Comparison of ENCODE assay signal across 8 cellular contexts in the genomic region with DNA sequence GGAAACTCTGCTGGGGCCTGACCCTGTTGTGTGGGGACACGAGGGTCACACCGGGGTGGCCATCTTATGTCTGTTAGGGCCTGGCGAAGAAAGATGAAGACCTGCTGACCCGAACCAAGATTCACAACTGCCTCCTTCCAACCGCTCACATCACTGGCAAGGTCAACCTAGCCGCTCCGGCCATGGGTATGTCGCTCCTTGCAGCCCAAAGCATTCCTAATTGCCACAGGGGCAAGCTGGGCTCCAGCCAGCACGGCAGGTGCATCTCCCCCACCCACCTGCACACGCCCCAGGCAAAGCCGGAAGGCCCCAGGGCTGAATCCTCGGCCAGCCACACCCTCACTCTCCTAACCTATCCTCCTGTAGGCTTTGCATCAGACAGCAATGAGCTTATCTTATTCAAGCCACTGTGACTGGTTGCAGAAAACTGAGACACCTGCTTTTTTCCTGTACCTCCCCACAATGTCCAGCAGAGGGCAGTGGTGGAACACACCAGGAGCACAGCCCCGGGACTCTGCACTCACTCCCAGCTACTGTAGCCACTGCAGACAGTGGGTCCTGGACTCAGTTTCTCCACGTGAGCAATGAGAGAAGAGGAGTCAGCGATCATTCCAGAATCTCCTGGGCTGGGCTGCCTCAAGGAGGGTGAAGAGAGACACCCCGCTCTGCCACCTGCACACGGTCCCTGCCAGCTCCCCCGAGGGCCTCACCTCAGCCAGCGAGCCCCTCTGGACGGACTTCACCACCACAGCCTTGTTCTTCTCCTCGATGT.
DNase-seq lines count a peak whose midpoint lies in the region; ATAC-seq and TF ChIP-seq lines count a peak whose summit lies in the region.

No MANE protein-coding gene starts in this region.

- no TSS peak for BruUV-seq in Calu3 (replicated peaks; lab: Mats Ljungman, UMichigan)

- H2AFZ ChIP-seq in fibroblast of lung (ENCODE audit: low read length) (no peak overlapping the region), neural progenitor cell (replicated peaks) (no peak overlapping the region)

- no peaks in the 10 kb centered on the region for H3F3A ChIP-seq in neural progenitor cell (ENCODE audit: low read depth)

- H3K4me3 ChIP-seq in fibroblast of lung (replicated peaks in 1 of 4; ENCODE audit: control extremely low read depth in 1 of 4, insufficient read depth in 1 of 4, low read depth in 3 of 4, low read length in 4 of 4) (no peak overlapping the region), neural progenitor cell (no peak overlapping the region)

- ATAC-seq in GM18502 (IDR thresholded peaks at IDR 0.05; ENCODE audit: poor library complexity, unreplicated experiment), result no peak

- in situ Hi-C loops in KBM-7 (cut with MboI; ENCODE audit: low pct_unique_long_range_greater_than_20kb, low sequenced_read_pairs), result loop anchor here (10.0 kb wide), 1 partner anchor 237 kb away; no protein-coding TSS in a partner anchor

- H3K4me3 Mint-ChIP-seq in Calu3 (ENCODE audit: low read depth, unreplicated experiment) (no peak overlapping the region), neural progenitor cell (no peak overlapping the region)

- H3K9me3 Mint-ChIP-seq in Calu3 (ENCODE audit: low read depth, unreplicated experiment), result no peaks in the 10 kb centered on the region
- peaks cover 6% of the 10 kb centered on the region for H3K9me3 Mint-ChIP-seq in neural progenitor cell

- intact Hi-C loops in Calu3 (cut with micrococcal nuclease; ENCODE audit: unreplicated experiment), result loop anchor here (1.0 kb wide), 1 partner anchor 248 kb away; no protein-coding TSS in a partner anchor

- no peaks in the 10 kb centered on the region for H4K20me1 ChIP-seq in fibroblast of lung (ENCODE audit: control insufficient read depth, extremely low read depth, insufficient read depth, low read length)
- no peaks in the 10 kb centered on the region for H4K20me1 ChIP-seq in neural progenitor cell (ENCODE audit: low read depth)

- no peak overlapping the region for H3K27ac Mint-ChIP-seq in Calu3 (ENCODE audit: unreplicated experiment)
- peak overlapping the region; percentile 34 for H3K27ac Mint-ChIP-seq in neural progenitor cell

- peaks cover 59% of the 10 kb centered on the region for H3K27me3 Mint-ChIP-seq in Calu3 (ENCODE audit: unreplicated experiment)
- peaks cover 7% of the 10 kb centered on the region for H3K27me3 Mint-ChIP-seq in neural progenitor cell (ENCODE audit: insufficient read depth, low read depth)

- H3K27ac ChIP-seq in fibroblast of lung (ENCODE audit: insufficient read depth, low read length) (no peak overlapping the region), neural progenitor cell (no peak overlapping the region)

- H3K4me1 Mint-ChIP-seq in Calu3 (ENCODE audit: low read depth, unreplicated experiment) (peaks cover 11% of the 10 kb centered on the region), neural progenitor cell (peaks cover 3% of the 10 kb centered on the region)

- H3K4me1 ChIP-seq in fibroblast of lung (ENCODE audit: control insufficient read depth, extremely low read depth, insufficient read depth, low read length), result no peaks in the 10 kb centered on the region
- H3K4me1 ChIP-seq in neural progenitor cell, result no peaks in the 10 kb centered on the region

- no peaks in the 10 kb centered on the region for H3K27me3 ChIP-seq in fibroblast of lung (ENCODE audit: control insufficient read depth, insufficient read depth, low read length)
- no peaks in the 10 kb centered on the region for H3K27me3 ChIP-seq in neural progenitor cell

- H3K4me2 ChIP-seq in fibroblast of lung (ENCODE audit: extremely low read depth, insufficient read depth, low read length) (no peak overlapping the region), neural progenitor cell (no peak overlapping the region)

- DNase-seq in Calu3 (peak; percentile 83), KBM-7 (peak; percentile 87), RPMI7951 (ENCODE audit: low read depth) (peak; percentile 72), activated T-helper 1 cell treated with Interleukin-2 at 50 U/mL for 16 hours (ENCODE audit: low read depth) (peak; percentile 35), fibroblast of lung (ENCODE audit: low read depth in 2 of 2) (peak; percentile 53 to 79), neural progenitor cell (ENCODE audit: low spot score) (peak; percentile 82), superior temporal gyrus (ENCODE audit: extremely low spot score) (peak; percentile 96)

- H3K36me3 ChIP-seq in fibroblast of lung (ENCODE audit: control insufficient read depth, insufficient read depth, low read length) (no peaks in the 10 kb centered on the region), neural progenitor cell (no peaks in the 10 kb centered on the region)

- no peak overlapping the region for H3K9ac ChIP-seq in fibroblast of lung (ENCODE audit: insufficient read depth, low read length)
- no peak overlapping the region for H3K9ac ChIP-seq in neural progenitor cell

- CTCF ChIA-PET in Calu3 (lab: Charles Lee), result interaction anchor here (0.6 to 3.1 kb wide), 43 partner anchors 9 to 560 kb away, joined by 3 to 120 read pairs (median 4); a partner anchor contains a TSS

- H3K79me2 ChIP-seq in fibroblast of lung (ENCODE audit: control insufficient read depth, insufficient read depth, low read length) (no peaks in the 10 kb centered on the region), neural progenitor cell (ENCODE audit: low read depth) (no peaks in the 10 kb centered on the region)

- TF ChIP-seq CTCF in Calu3 (IDR thresholded peaks at IDR 0.05; ENCODE audit: unreplicated experiment) (peak; percentile 98), fibroblast of lung (conservative IDR thresholded peaks at IDR 0.05 in 1 of 2, IDR thresholded peaks at IDR 0.05 in 1 of 2; ENCODE audit: low read depth in 1 of 2, low read length in 2 of 2) (peak; percentile 97), neural progenitor cell (IDR thresholded peaks at IDR 0.05) (peak; percentile 94)

- no peaks in the 10 kb centered on the region for H3K9me3 ChIP-seq in fibroblast of lung (ENCODE audit: control insufficient read depth, insufficient read depth, low read depth, low read length)
- no peaks in the 10 kb centered on the region for H3K9me3 ChIP-seq in neural progenitor cell (ENCODE audit: low read depth)

- peaks cover 4% of the 10 kb centered on the region for H3K36me3 Mint-ChIP-seq in Calu3 (ENCODE audit: insufficient read depth, unreplicated experiment)
- H3K36me3 Mint-ChIP-seq in neural progenitor cell, result peaks cover 37% of the 10 kb centered on the region

Comparison
In these comparisons a context has a peak if more than half of its experiments do, and no peak if none do; other contexts are left out.
1. DNase-seq: peak in every context shown above with its lines; median percentile 96 in superior temporal gyrus; 87 in KBM-7; 83 in Calu3; 82 in neural progenitor cell; 72 in RPMI7951; 66 in fibroblast of lung; 35 in activated T-helper 1 cell treated with Interleukin-2 at 50 U/mL for 16 hours.